ENCODE assay signal across 1 cellular context in the genomic region with DNA sequence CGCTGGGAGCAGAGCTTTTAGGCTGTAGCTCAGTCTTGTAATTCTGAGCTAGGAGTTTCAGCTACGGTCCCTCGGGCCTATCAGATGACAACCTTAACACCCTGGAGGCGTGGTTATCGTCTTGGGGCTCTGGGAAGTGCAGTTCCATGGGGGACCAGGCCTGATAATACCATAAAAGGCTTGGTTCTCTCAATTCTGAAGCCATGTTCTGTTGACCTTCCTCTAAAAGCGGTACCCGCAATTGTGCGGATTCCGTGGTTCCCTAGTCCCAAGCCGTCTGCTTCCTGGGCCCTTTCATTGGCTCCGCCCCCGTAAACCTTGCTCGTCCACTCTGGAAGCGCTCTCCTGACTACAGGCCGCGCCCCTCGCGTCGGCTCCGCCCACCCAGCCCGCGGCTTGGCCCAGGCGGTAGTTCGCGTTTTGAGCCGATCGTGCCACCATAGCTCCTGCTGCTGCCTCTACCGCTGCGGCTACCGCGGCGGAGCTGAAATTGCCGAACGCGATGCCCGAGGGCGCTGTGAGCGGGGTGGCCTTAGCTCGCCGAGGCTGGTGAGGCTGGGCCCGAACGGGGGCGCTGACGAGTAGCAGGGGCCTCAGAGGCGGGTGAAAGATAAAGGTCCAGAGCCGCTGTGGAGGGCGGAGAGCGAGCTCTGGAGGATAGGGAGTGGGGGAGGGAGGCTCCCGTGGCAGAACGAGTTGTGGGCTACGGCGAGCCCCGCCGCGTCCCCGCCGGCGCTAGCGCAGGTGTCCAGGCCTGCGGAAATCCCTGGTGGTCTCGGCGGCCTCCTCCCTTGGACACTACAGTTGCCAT.
TF ChIP-seq lines count a peak whose summit lies in the region.

A gene with protein sequence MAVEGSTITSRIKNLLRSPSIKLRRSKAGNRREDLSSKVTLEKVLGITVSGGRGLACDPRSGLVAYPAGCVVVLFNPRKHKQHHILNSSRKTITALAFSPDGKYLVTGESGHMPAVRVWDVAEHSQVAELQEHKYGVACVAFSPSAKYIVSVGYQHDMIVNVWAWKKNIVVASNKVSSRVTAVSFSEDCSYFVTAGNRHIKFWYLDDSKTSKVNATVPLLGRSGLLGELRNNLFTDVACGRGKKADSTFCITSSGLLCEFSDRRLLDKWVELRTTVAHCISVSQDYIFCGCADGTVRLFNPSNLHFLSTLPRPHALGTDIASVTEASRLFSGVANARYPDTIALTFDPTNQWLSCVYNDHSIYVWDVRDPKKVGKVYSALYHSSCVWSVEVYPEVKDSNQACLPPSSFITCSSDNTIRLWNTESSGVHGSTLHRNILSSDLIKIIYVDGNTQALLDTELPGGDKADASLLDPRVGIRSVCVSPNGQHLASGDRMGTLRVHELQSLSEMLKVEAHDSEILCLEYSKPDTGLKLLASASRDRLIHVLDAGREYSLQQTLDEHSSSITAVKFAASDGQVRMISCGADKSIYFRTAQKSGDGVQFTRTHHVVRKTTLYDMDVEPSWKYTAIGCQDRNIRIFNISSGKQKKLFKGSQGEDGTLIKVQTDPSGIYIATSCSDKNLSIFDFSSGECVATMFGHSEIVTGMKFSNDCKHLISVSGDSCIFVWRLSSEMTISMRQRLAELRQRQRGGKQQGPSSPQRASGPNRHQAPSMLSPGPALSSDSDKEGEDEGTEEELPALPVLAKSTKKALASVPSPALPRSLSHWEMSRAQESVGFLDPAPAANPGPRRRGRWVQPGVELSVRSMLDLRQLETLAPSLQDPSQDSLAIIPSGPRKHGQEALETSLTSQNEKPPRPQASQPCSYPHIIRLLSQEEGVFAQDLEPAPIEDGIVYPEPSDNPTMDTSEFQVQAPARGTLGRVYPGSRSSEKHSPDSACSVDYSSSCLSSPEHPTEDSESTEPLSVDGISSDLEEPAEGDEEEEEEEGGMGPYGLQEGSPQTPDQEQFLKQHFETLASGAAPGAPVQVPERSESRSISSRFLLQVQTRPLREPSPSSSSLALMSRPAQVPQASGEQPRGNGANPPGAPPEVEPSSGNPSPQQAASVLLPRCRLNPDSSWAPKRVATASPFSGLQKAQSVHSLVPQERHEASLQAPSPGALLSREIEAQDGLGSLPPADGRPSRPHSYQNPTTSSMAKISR (N-terminal part only) (plus strand): TSS at position 423 of the 811 bp plus-strand sequence. CDS start 792 bp downstream, outside the sequence.

TF ChIP-seq in HepG2, 621 proteins besides CTCF, POLR2A, EP300 and RAD21 (continued from another document and continues in another):
- TF ChIP-seq ZNF660 (CRISPR knock-in tag; IDR thresholded peaks at IDR 0.05; ENCODE audit: borderline replicate concordance, low read depth) = no peak
- TF ChIP-seq ZSCAN31 (CRISPR knock-in tag; IDR thresholded peaks at IDR 0.05; ENCODE audit: low read depth) = peak; percentile 97
- TF ChIP-seq DPF2 (CRISPR knock-in tag; IDR thresholded peaks at IDR 0.05; ENCODE audit: borderline replicate concordance, low read depth) = no peak; the same call in 1 of the 2 replicates
- peak; percentile 60; the same call in 1 of the 2 replicates for TF ChIP-seq ZNF567 (CRISPR knock-in tag; IDR thresholded peaks at IDR 0.05; ENCODE audit: borderline replicate concordance)
- peak; percentile 4; the same call in 1 of the 2 replicates for TF ChIP-seq ZNF773 (CRISPR knock-in tag; IDR thresholded peaks at IDR 0.05; ENCODE audit: borderline replicate concordance)
- TF ChIP-seq CAMTA2 (CRISPR knock-in tag; IDR thresholded peaks at IDR 0.05; ENCODE audit: borderline replicate concordance) = no peak
- TF ChIP-seq ZNF546 (CRISPR knock-in tag; conservative IDR thresholded peaks at IDR 0.05) = 0 out of 2 replicates have a peak, but pooled peaks have one; percentile 66
- peak; percentile 83 for TF ChIP-seq TEAD3 (CRISPR knock-in tag; optimal IDR thresholded peaks at IDR 0.05; ENCODE audit: borderline replicate concordance)
- peak; percentile 76; the same call in 1 of the 2 replicates for TF ChIP-seq ZNF335 (CRISPR knock-in tag; IDR thresholded peaks at IDR 0.05)
- TF ChIP-seq POLR2AphosphoS5 (IDR thresholded peaks at IDR 0.05; ENCODE audit: low read depth, low read length) = peak; percentile 42
- no peak for TF ChIP-seq ZNF577 (CRISPR knock-in tag; IDR thresholded peaks at IDR 0.05; ENCODE audit: borderline replicate concordance, low read depth)
- TF ChIP-seq GTF3A (CRISPR knock-in tag; conservative IDR thresholded peaks at IDR 0.05) = peak; percentile 91; the same call in 1 of the 2 replicates
- TF ChIP-seq ZBTB38 (CRISPR knock-in tag; IDR thresholded peaks at IDR 0.05) = peak; percentile 91
- TF ChIP-seq ZNF30 (CRISPR knock-in tag; IDR thresholded peaks at IDR 0.05) = no peak
- peak; percentile 36; the same call in 1 of the 2 replicates for TF ChIP-seq ZNF317 (CRISPR knock-in tag; IDR thresholded peaks at IDR 0.05)
- no peak for TF ChIP-seq TCF7L2 (IDR thresholded peaks at IDR 0.05; ENCODE audit: low read depth, low read length)
- no peak; the same call in 1 of the 2 replicates for TF ChIP-seq NKX3-1 (CRISPR knock-in tag; IDR thresholded peaks at IDR 0.05)
- no peak for TF ChIP-seq ZFP36 (IDR thresholded peaks at IDR 0.05; ENCODE audit: borderline replicate concordance, low read depth, low read length, partially characterized antibody)
- TF ChIP-seq, protein P1, sequence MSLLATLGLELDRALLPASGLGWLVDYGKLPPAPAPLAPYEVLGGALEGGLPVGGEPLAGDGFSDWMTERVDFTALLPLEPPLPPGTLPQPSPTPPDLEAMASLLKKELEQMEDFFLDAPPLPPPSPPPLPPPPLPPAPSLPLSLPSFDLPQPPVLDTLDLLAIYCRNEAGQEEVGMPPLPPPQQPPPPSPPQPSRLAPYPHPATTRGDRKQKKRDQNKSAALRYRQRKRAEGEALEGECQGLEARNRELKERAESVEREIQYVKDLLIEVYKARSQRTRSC (CRISPR knock-in tag; IDR thresholded peaks at IDR 0.05; ENCODE audit: low read depth) = peak; percentile 90
- TF ChIP-seq GATA4 (IDR thresholded peaks at IDR 0.05; ENCODE audit: borderline replicate concordance, low read depth) = no peak
- TF ChIP-seq, protein P2, sequence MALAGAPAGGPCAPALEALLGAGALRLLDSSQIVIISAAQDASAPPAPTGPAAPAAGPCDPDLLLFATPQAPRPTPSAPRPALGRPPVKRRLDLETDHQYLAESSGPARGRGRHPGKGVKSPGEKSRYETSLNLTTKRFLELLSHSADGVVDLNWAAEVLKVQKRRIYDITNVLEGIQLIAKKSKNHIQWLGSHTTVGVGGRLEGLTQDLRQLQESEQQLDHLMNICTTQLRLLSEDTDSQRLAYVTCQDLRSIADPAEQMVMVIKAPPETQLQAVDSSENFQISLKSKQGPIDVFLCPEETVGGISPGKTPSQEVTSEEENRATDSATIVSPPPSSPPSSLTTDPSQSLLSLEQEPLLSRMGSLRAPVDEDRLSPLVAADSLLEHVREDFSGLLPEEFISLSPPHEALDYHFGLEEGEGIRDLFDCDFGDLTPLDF (CRISPR knock-in tag; IDR thresholded peaks at IDR 0.05) = peak; percentile 44; the same call in 1 of the 2 replicates
- no peak for TF ChIP-seq FLYWCH1 (CRISPR knock-in tag; IDR thresholded peaks at IDR 0.05)
- no peak; the same call in 1 of the 2 replicates for TF ChIP-seq SNAI1 (CRISPR knock-in tag; IDR thresholded peaks at IDR 0.05; ENCODE audit: borderline replicate concordance)
- no peak; the same call in 1 of the 2 replicates for TF ChIP-seq JUN (CRISPR knock-in tag; IDR thresholded peaks at IDR 0.05)
- TF ChIP-seq, protein P3, sequence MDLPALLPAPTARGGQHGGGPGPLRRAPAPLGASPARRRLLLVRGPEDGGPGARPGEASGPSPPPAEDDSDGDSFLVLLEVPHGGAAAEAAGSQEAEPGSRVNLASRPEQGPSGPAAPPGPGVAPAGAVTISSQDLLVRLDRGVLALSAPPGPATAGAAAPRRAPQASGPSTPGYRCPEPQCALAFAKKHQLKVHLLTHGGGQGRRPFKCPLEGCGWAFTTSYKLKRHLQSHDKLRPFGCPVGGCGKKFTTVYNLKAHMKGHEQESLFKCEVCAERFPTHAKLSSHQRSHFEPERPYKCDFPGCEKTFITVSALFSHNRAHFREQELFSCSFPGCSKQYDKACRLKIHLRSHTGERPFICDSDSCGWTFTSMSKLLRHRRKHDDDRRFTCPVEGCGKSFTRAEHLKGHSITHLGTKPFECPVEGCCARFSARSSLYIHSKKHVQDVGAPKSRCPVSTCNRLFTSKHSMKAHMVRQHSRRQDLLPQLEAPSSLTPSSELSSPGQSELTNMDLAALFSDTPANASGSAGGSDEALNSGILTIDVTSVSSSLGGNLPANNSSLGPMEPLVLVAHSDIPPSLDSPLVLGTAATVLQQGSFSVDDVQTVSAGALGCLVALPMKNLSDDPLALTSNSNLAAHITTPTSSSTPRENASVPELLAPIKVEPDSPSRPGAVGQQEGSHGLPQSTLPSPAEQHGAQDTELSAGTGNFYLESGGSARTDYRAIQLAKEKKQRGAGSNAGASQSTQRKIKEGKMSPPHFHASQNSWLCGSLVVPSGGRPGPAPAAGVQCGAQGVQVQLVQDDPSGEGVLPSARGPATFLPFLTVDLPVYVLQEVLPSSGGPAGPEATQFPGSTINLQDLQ (CRISPR knock-in tag; IDR thresholded peaks at IDR 0.05) = peak; percentile 75; the same call in 1 of the 2 replicates
- peak; percentile 68; the same call in 1 of the 2 replicates for TF ChIP-seq MEIS2 (CRISPR knock-in tag; IDR thresholded peaks at IDR 0.05)
- TF ChIP-seq CBX2 (IDR thresholded peaks at IDR 0.05; ENCODE audit: low read depth, low read length) = no peak
- no peak for TF ChIP-seq CBX2 (CRISPR knock-in tag; IDR thresholded peaks at IDR 0.05; ENCODE audit: low read depth)
- no peak for TF ChIP-seq MAFG (CRISPR knock-in tag; IDR thresholded peaks at IDR 0.05)
- peak; percentile 15 for TF ChIP-seq ZMYM2 (CRISPR knock-in tag; IDR thresholded peaks at IDR 0.05)
- 0 out of 2 replicates have a peak, but pooled peaks have one; percentile 68 for TF ChIP-seq PAF1 (CRISPR knock-in tag; IDR thresholded peaks at IDR 0.05)
- TF ChIP-seq ZNF652 (CRISPR knock-in tag; IDR thresholded peaks at IDR 0.05; ENCODE audit: borderline replicate concordance, low read depth) = peak; percentile 49; the same call in 1 of the 2 replicates
- TF ChIP-seq, protein P4, sequence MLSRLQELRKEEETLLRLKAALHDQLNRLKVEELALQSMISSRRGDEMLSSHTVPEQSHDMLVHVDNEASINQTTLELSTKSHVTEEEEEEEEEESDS (CRISPR knock-in tag; IDR thresholded peaks at IDR 0.05; ENCODE audit: borderline replicate concordance) = no peak
- TF ChIP-seq, protein P5, sequence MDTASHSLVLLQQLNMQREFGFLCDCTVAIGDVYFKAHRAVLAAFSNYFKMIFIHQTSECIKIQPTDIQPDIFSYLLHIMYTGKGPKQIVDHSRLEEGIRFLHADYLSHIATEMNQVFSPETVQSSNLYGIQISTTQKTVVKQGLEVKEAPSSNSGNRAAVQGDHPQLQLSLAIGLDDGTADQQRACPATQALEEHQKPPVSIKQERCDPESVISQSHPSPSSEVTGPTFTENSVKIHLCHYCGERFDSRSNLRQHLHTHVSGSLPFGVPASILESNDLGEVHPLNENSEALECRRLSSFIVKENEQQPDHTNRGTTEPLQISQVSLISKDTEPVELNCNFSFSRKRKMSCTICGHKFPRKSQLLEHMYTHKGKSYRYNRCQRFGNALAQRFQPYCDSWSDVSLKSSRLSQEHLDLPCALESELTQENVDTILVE (CRISPR knock-in tag; IDR thresholded peaks at IDR 0.05) = peak; percentile 73; the same call in 1 of the 2 replicates
- peak; percentile 90; the same call in 1 of the 2 replicates for TF ChIP-seq ZNF749 (CRISPR knock-in tag; IDR thresholded peaks at IDR 0.05; ENCODE audit: borderline replicate concordance)
- peak; percentile 81; the same call in 1 of the 2 replicates for TF ChIP-seq ZNF619 (CRISPR knock-in tag; IDR thresholded peaks at IDR 0.05)
- TF ChIP-seq, protein P6, sequence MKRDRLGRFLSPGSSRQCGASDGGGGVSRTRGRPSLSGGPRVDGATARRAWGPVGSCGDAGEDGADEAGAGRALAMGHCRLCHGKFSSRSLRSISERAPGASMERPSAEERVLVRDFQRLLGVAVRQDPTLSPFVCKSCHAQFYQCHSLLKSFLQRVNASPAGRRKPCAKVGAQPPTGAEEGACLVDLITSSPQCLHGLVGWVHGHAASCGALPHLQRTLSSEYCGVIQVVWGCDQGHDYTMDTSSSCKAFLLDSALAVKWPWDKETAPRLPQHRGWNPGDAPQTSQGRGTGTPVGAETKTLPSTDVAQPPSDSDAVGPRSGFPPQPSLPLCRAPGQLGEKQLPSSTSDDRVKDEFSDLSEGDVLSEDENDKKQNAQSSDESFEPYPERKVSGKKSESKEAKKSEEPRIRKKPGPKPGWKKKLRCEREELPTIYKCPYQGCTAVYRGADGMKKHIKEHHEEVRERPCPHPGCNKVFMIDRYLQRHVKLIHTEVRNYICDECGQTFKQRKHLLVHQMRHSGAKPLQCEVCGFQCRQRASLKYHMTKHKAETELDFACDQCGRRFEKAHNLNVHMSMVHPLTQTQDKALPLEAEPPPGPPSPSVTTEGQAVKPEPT (CRISPR knock-in tag; IDR thresholded peaks at IDR 0.05; ENCODE audit: low read depth) = peak; percentile 93; the same call in 1 of the 2 replicates
- TF ChIP-seq, protein P7, sequence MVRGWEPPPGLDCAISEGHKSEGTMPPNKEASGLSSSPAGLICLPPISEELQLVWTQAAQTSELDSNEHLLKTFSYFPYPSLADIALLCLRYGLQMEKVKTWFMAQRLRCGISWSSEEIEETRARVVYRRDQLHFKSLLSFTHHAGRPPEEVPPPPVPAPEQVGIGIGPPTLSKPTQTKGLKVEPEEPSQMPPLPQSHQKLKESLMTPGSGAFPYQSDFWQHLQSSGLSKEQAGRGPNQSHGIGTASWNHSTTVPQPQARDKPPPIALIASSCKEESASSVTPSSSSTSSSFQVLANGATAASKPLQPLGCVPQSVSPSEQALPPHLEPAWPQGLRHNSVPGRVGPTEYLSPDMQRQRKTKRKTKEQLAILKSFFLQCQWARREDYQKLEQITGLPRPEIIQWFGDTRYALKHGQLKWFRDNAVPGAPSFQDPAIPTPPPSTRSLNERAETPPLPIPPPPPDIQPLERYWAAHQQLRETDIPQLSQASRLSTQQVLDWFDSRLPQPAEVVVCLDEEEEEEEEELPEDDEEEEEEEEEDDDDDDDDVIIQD (CRISPR knock-in tag; IDR thresholded peaks at IDR 0.05; ENCODE audit: low read depth) = peak; percentile 93
- no peak for TF ChIP-seq ZKSCAN1 (IDR thresholded peaks at IDR 0.05; ENCODE audit: low read length)
- TF ChIP-seq, protein P8, sequence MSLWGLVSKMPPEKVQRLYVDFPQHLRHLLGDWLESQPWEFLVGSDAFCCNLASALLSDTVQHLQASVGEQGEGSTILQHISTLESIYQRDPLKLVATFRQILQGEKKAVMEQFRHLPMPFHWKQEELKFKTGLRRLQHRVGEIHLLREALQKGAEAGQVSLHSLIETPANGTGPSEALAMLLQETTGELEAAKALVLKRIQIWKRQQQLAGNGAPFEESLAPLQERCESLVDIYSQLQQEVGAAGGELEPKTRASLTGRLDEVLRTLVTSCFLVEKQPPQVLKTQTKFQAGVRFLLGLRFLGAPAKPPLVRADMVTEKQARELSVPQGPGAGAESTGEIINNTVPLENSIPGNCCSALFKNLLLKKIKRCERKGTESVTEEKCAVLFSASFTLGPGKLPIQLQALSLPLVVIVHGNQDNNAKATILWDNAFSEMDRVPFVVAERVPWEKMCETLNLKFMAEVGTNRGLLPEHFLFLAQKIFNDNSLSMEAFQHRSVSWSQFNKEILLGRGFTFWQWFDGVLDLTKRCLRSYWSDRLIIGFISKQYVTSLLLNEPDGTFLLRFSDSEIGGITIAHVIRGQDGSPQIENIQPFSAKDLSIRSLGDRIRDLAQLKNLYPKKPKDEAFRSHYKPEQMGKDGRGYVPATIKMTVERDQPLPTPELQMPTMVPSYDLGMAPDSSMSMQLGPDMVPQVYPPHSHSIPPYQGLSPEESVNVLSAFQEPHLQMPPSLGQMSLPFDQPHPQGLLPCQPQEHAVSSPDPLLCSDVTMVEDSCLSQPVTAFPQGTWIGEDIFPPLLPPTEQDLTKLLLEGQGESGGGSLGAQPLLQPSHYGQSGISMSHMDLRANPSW (CRISPR knock-in tag; IDR thresholded peaks at IDR 0.05; ENCODE audit: borderline replicate concordance) = peak; percentile 85; the same call in 1 of the 2 replicates
- TF ChIP-seq HOXD1 (CRISPR knock-in tag; IDR thresholded peaks at IDR 0.05) = peak; percentile 64; the same call in 1 of the 2 replicates
- peak; percentile 57; the same call in 1 of the 2 replicates for TF ChIP-seq HMG20B (CRISPR knock-in tag; conservative IDR thresholded peaks at IDR 0.05)
